Comparison of ENCODE assay signal across 1 cellular context in genomic region chr1:32351859-32352745, GRCh38.
A peak's percentile ranks its signal among the peaks of the same experiment; 100 is the strongest.
TF ChIP-seq lines count a peak whose summit lies in the region.

No MANE protein-coding gene starts in this region.

TF ChIP-seq in K562, 482 proteins besides CTCF, POLR2A, EP300 and RAD21 (continued from another document and continues in another):
- no peak for TF ChIP-seq RNF219 (CRISPR knock-in tag; IDR thresholded peaks at IDR 0.05)
- no peak for TF ChIP-seq MYC (IDR thresholded peaks at IDR 0.05; ENCODE audit: low read depth, low read length)
- 0 out of 2 replicates have a peak, but pooled peaks have one; percentile 12 for TF ChIP-seq MYC (CRISPR knock-in tag; IDR thresholded peaks at IDR 0.05; ENCODE audit: borderline replicate concordance, low read depth)
- TF ChIP-seq SMAD4 (CRISPR knock-in tag; conservative IDR thresholded peaks at IDR 0.05): peak; percentile 79; the same call in 1 of the 2 replicates
- TF ChIP-seq ZBTB5 (IDR thresholded peaks at IDR 0.05): no peak
- 0 out of 4 replicates have a peak, but pooled peaks of 1 of the 2 experiments have one; percentile 14 for TF ChIP-seq TEAD1 (CRISPR knock-in tag; IDR thresholded peaks at IDR 0.05)
- no peak for TF ChIP-seq MTF1 (CRISPR knock-in tag; IDR thresholded peaks at IDR 0.05; ENCODE audit: borderline replicate concordance)
- TF ChIP-seq TFAP4 (CRISPR knock-in tag; IDR thresholded peaks at IDR 0.05; ENCODE audit: borderline replicate concordance): peak; percentile 87
- TF ChIP-seq U2AF1 (optimal IDR thresholded peaks at IDR 0.05; ENCODE audit: low read depth, low read length): no peak
- TF ChIP-seq HMG20A (CRISPR knock-in tag; conservative IDR thresholded peaks at IDR 0.05): no peak
- no peak for TF ChIP-seq LEF1 (IDR thresholded peaks at IDR 0.05)
- no peak for TF ChIP-seq CAMTA2 (CRISPR knock-in tag; conservative IDR thresholded peaks at IDR 0.05)
- TF ChIP-seq TAF7 (tag; IDR thresholded peaks at IDR 0.05): no peak
- peak; percentile 10; the same call in 1 of the 2 replicates for TF ChIP-seq ZBTB33 (CRISPR knock-in tag; IDR thresholded peaks at IDR 0.05)
- TF ChIP-seq KLF16 (IDR thresholded peaks at IDR 0.05): no peak
- 0 out of 2 replicates have a peak, but pooled peaks have one; percentile 25 for TF ChIP-seq STAG1 (CRISPR knock-in tag; IDR thresholded peaks at IDR 0.05; ENCODE audit: borderline replicate concordance)
- TF ChIP-seq CHAMP1 (IDR thresholded peaks at IDR 0.05): no peak
- no peak for TF ChIP-seq EWSR1 (IDR thresholded peaks at IDR 0.05; ENCODE audit: borderline replicate concordance, low read depth, partially characterized antibody)
- no peak for TF ChIP-seq JUN (IDR thresholded peaks at IDR 0.05; ENCODE audit: borderline replicate concordance, low read depth, low read length)
- TF ChIP-seq JUN (CRISPR knock-in tag; IDR thresholded peaks at IDR 0.05; ENCODE audit: borderline replicate concordance): no peak
- no peak for TF ChIP-seq ZSCAN32 (CRISPR knock-in tag; IDR thresholded peaks at IDR 0.05)
- TF ChIP-seq SP1 (CRISPR knock-in tag; IDR thresholded peaks at IDR 0.05): no peak
- 0 out of 2 replicates have a peak, but pooled peaks have one; percentile 26 for TF ChIP-seq ZNF263 (CRISPR knock-in tag; IDR thresholded peaks at IDR 0.05; ENCODE audit: borderline replicate concordance)
- TF ChIP-seq AFF4 (CRISPR knock-in tag; IDR thresholded peaks at IDR 0.05): 0 out of 2 replicates have a peak, but pooled peaks have one; percentile 56
- peak; percentile 11 for TF ChIP-seq PHF20 (IDR thresholded peaks at IDR 0.05; ENCODE audit: partially characterized antibody)
- TF ChIP-seq RBBP5 (IDR thresholded peaks at IDR 0.05; ENCODE audit: borderline replicate concordance, insufficient read depth, low read length, poor library complexity, severe bottlenecking): peak; percentile 60
- no peak for TF ChIP-seq CREBBP (IDR thresholded peaks at IDR 0.05; ENCODE audit: low read depth, low read length)
- TF ChIP-seq SNRNP70 (optimal IDR thresholded peaks at IDR 0.05; ENCODE audit: low read depth, low read length): no peak
- peak; percentile 30; the same call in 1 of the 2 replicates for TF ChIP-seq FOSL1 (tag; conservative IDR thresholded peaks at IDR 0.05)
- TF ChIP-seq TGIF2 (CRISPR knock-in tag; IDR thresholded peaks at IDR 0.05): peak; percentile 61; the same call in 1 of the 2 replicates
- peak; percentile 2; the same call in 1 of the 2 replicates for TF ChIP-seq ZFX (CRISPR knock-in tag; IDR thresholded peaks at IDR 0.05)
- TF ChIP-seq ZBTB9 (CRISPR knock-in tag; IDR thresholded peaks at IDR 0.05): 0 out of 2 replicates have a peak, but pooled peaks have one; percentile 50
- no peak for TF ChIP-seq ZNF143 (CRISPR knock-in tag; IDR thresholded peaks at IDR 0.05)
